ENCODE assay signal across 8 cellular contexts in genomic region chr2:143161982-143162837, GRCh38. TPM values are rescaled to one million over a fixed set of nuclear protein-coding genes. Genes with fewer than 3 reads are reported as not detected.
DNase-seq lines count a peak whose midpoint lies in the region; ATAC-seq, FAIRE-seq and TF ChIP-seq lines count a peak whose summit lies in the region.

No MANE protein-coding gene starts in this region.

- TF ChIP-seq CTCF in astrocyte (IDR thresholded peaks at IDR 0.05; ENCODE audit: insufficient read depth, low read depth, low read length) (peak; percentile 62), keratinocyte (optimal IDR thresholded peaks at IDR 0.05 in 1 of 3, IDR thresholded peaks at IDR 0.05 in 1 of 3, conservative IDR thresholded peaks at IDR 0.05 in 1 of 3; ENCODE audit: extremely low read depth in 1 of 3, insufficient read depth in 2 of 3, low read length in 3 of 3) (peak; percentile 48 to 79 (median 75)), lower leg skin (IDR thresholded peaks at IDR 0.05) (peak in 1 of 3 donors; percentile 52)

- H3K36me3 Mint-ChIP-seq in astrocyte (ENCODE audit: low read depth, unreplicated experiment): no peaks in the 10 kb centered on the region

- H3K27ac Mint-ChIP-seq in astrocyte (ENCODE audit: unreplicated experiment): no peak overlapping the region

- H4K20me1 ChIP-seq in astrocyte (ENCODE audit: insufficient read depth, low read length) (no peaks in the 10 kb centered on the region), keratinocyte (ENCODE audit: control insufficient read depth, extremely low read depth, insufficient read depth, low read length) (no peaks in the 10 kb centered on the region)

- intact Hi-C loops in lower leg skin (cut with DNase I; ENCODE audit: low total_unique reads): no loop called here

- ATAC-seq in GM21526 (IDR thresholded peaks at IDR 0.05; ENCODE audit: low FRiP score, unreplicated experiment) (peak; percentile 90), SK-N-SH treated with all-trans-retinoic acid at 6 μM for 48 hours (peak; percentile 100)

- no peaks in the 10 kb centered on the region for H3K27me3 Mint-ChIP-seq in astrocyte (ENCODE audit: low read depth, unreplicated experiment)

- H3K36me3 ChIP-seq in astrocyte (ENCODE audit: insufficient read depth, low read length) (no peaks in the 10 kb centered on the region), keratinocyte (ENCODE audit: control insufficient read depth in 2 of 2, extremely low read depth in 1 of 2, insufficient read depth in 2 of 2, low read length in 2 of 2) (no peaks in the 10 kb centered on the region)

- H3K4me1 ChIP-seq in astrocyte (ENCODE audit: insufficient read depth, low read length) (no peaks in the 10 kb centered on the region), keratinocyte (ENCODE audit: control insufficient read depth, extremely low read depth, insufficient read depth, low read length) (no peaks in the 10 kb centered on the region)

- no peaks in the 10 kb centered on the region for H3K79me2 ChIP-seq in astrocyte (ENCODE audit: insufficient read depth, low read length)
- no peaks in the 10 kb centered on the region for H3K79me2 ChIP-seq in keratinocyte (ENCODE audit: control insufficient read depth, insufficient read depth, low read length)

- no peaks in the 10 kb centered on the region for H3K9me3 Mint-ChIP-seq in astrocyte (ENCODE audit: unreplicated experiment)

- dilution Hi-C loops in keratinocyte (cut with MboI; ENCODE audit: extremely low pct_ligation_motif_present, low sequenced_read_pairs): loop anchor here (10.0 kb wide), 1 partner anchor 83 kb away; no protein-coding TSS in a partner anchor

- no peaks in the 10 kb centered on the region for H3K4me1 Mint-ChIP-seq in astrocyte (ENCODE audit: low read depth, unreplicated experiment)

- DNase-seq in GDM1 (lab: John Stamatoyannopoulos, UW): peak; percentile 45
- peak; percentile 19 for DNase-seq in astrocyte (ENCODE audit: low read depth)
- DNase-seq in keratinocyte (ENCODE audit: low read depth, low spot score): no peak
- DNase-seq in stimulated activated CD4-positive, alpha-beta T cell treated with anti-CD3 and anti-CD28 coated beads, Interleukin-2, amount 100 ng/mL, for 24 hours: peak; percentile 45 to 59
- DNase-seq in lower leg skin (ENCODE audit: low spot score in 2 of 2): no peak

- no peak overlapping the region for H3K27ac ChIP-seq in astrocyte (ENCODE audit: low read depth, low read length)
- no peak overlapping the region for H3K27ac ChIP-seq in keratinocyte (ENCODE audit: control insufficient read depth, insufficient read depth, low read length)

- no peak overlapping the region for H3K4me3 Mint-ChIP-seq in astrocyte (ENCODE audit: unreplicated experiment)

- H2AFZ ChIP-seq in astrocyte (ENCODE audit: low read depth, low read length) (no peak overlapping the region), keratinocyte (ENCODE audit: control insufficient read depth, low read length) (no peak overlapping the region)

- peak; percentile 57 for TF ChIP-seq RAD21 in Ishikawa (IDR thresholded peaks at IDR 0.05; ENCODE audit: low read depth)

- no peak for TF ChIP-seq POLR2A in lower leg skin (IDR thresholded peaks at IDR 0.05)

- no peak overlapping the region for H3K9ac ChIP-seq in astrocyte (ENCODE audit: low read length)
- no peak overlapping the region for H3K9ac ChIP-seq in keratinocyte (ENCODE audit: control insufficient read depth, extremely low read depth, insufficient read depth, low read length)

- H3K4me3 ChIP-seq in astrocyte (ENCODE audit: insufficient read depth, low read depth, low read length) (no peak overlapping the region), keratinocyte (ENCODE audit: control insufficient read depth in 2 of 3, extremely low read depth in 1 of 3, insufficient read depth in 2 of 3, low read depth in 1 of 3, low read length in 3 of 3) (no peak overlapping the region), lower leg skin (ENCODE audit: low read depth, poor library complexity, severe bottlenecking) (no peak overlapping the region)

- H3K9me3 ChIP-seq in astrocyte (ENCODE audit: insufficient read depth, low read depth, low read length): no peaks in the 10 kb centered on the region
- H3K9me3 ChIP-seq in keratinocyte (ENCODE audit: control insufficient read depth, low read depth, low read length): no peaks in the 10 kb centered on the region

- no peak for TF ChIP-seq EP300 in Ishikawa (IDR thresholded peaks at IDR 0.05; ENCODE audit: borderline replicate concordance)

- no peak for FAIRE-seq in astrocyte (lab: Jason Lieb, UNC)
- FAIRE-seq in keratinocyte (lab: Jason Lieb, UNC): no peak

- H3K9me1 ChIP-seq in keratinocyte (ENCODE audit: control insufficient read depth, extremely low read depth, insufficient read depth, low read length): no peaks in the 10 kb centered on the region

- peaks cover 15% of the 10 kb centered on the region for H3K27me3 ChIP-seq in astrocyte (ENCODE audit: insufficient read depth, low read length)
- H3K27me3 ChIP-seq in keratinocyte (ENCODE audit: control insufficient read depth, extremely low read depth, insufficient read depth, low read length): peaks cover 7% of the 10 kb centered on the region

- H3K4me2 ChIP-seq in astrocyte (ENCODE audit: low read length) (peak overlapping the region; percentile 30), keratinocyte (ENCODE audit: control insufficient read depth, extremely low read depth, insufficient read depth, low read depth, low read length) (no peak overlapping the region)

- WGBS in lower leg skin, 2 donors: 54% methylated on average over 12 of the region's 12 CpGs

TF ChIP-seq in Ishikawa, 13 proteins besides CTCF, POLR2A, EP300 and RAD21:
- TF ChIP-seq YY1 (IDR thresholded peaks at IDR 0.05; ENCODE audit: low read depth) (no peak), ZBTB7A (IDR thresholded peaks at IDR 0.05; ENCODE audit: low read depth) (no peak), CEBPB (IDR thresholded peaks at IDR 0.05) (no peak), TAF1 (IDR thresholded peaks at IDR 0.05; ENCODE audit: low read depth) (no peak), FOXM1 (IDR thresholded peaks at IDR 0.05; ENCODE audit: borderline replicate concordance, low read depth) (no peak), EGR1 (IDR thresholded peaks at IDR 0.05) (no peak), MAX (IDR thresholded peaks at IDR 0.05) (no peak)

TF ChIP-seq in SK-N-SH treated with all-trans-retinoic acid at 6 μM for 48 hours, 23 proteins besides CTCF, POLR2A, EP300 and RAD21 (continues in another document):
- TF ChIP-seq SNAI2 (CRISPR knock-in tag; IDR thresholded peaks at IDR 0.05) (no peak), ZNF8 (CRISPR knock-in tag; IDR thresholded peaks at IDR 0.05) (no peak), ZC3H10 (CRISPR knock-in tag; IDR thresholded peaks at IDR 0.05) (no peak), ZNF565 (CRISPR knock-in tag; conservative IDR thresholded peaks at IDR 0.05; ENCODE audit: low read depth) (no peak), POU6F1 (CRISPR knock-in tag; IDR thresholded peaks at IDR 0.05; ENCODE audit: borderline replicate concordance, low read depth) (no peak), ZFP30 (CRISPR knock-in tag; IDR thresholded peaks at IDR 0.05) (no peak), ISL1 (CRISPR knock-in tag; IDR thresholded peaks at IDR 0.05) (no peak), GLIS3 (CRISPR knock-in tag; IDR thresholded peaks at IDR 0.05) (no peak), CREB5 (CRISPR knock-in tag; IDR thresholded peaks at IDR 0.05; ENCODE audit: low read depth) (no peak), OSR1 (CRISPR knock-in tag; IDR thresholded peaks at IDR 0.05) (no peak), RARB (CRISPR knock-in tag; IDR thresholded peaks at IDR 0.05) (no peak), PPARA (CRISPR knock-in tag; IDR thresholded peaks at IDR 0.05; ENCODE audit: borderline replicate concordance) (no peak)

RNA-seq across cellular contexts. Expression of gene ARHGAP15, which starts 33.0 kb away (rescaled TPM):
- not detected in 2 replicates for total RNA-seq in astrocyte
- 0.21 TPM in 1 of 3 replicates, not detected in the others for polyA plus RNA-seq in keratinocyte
- not detected for polyA plus RNA-seq in keratinocyte (2011; ENCODE audit: low read depth)
- not detected in 2 replicates for polyA plus RNA-seq in keratinocyte (2011; cell fraction: cytosol; rRNA removed)
- not detected in 2 replicates for polyA plus RNA-seq in keratinocyte (2011; cell fraction: nucleus; rRNA removed)
- not detected in 2 replicates for polyA plus RNA-seq in keratinocyte (2012; ENCODE audit: low replicate concordance)
- polyA minus RNA-seq in keratinocyte: not detected in 3 replicates
- not detected for polyA minus RNA-seq in keratinocyte (2011; cell fraction: cytosol; rRNA and poly(A)+ RNA removed)
- polyA minus RNA-seq in keratinocyte (2011; cell fraction: nucleus; rRNA and poly(A)+ RNA removed): not detected in 2 replicates
- total RNA-seq in lower leg skin: 1 to 10 TPM; 1.1 to 4.6 (median 2.4) TPM

Comparison
In these comparisons a context has a peak if more than half of its experiments do, and no peak if none do; other contexts are left out.
1. DNase-seq: peak in GDM1 (single experiment), astrocyte (single experiment) and stimulated activated CD4-positive, alpha-beta T cell treated with anti-CD3 and anti-CD28 coated beads, Interleukin-2, amount 100 ng/mL, for 24 hours (2 of 2); none in keratinocyte (single experiment) and lower leg skin (0 of 2).